In genomic region chr5:140142802-140143201, GRCh38 we compare ENCODE assay signal across 17 cellular contexts. TPM values are rescaled to one million over a fixed set of nuclear protein-coding genes. Genes with fewer than 3 reads are reported as not detected.
DNase-seq lines count a peak whose midpoint lies in the region; ATAC-seq, FAIRE-seq and TF ChIP-seq lines count a peak whose summit lies in the region.
"Had no signal": no experiment of that assay in that cellular context is flagged by ENCODE, and none has a peak within 500 bp of the region (broad histone marks: within the 10 kb centered on the region; RNA-seq: fewer than 3 reads in every experiment).

No MANE protein-coding gene starts in this region.

- H3K4me1 ChIP-seq in Peyer's patch = peaks cover 13 to 26% (median 14%) of the 10 kb centered on the region in 4 donors

- no peak overlapping the region for H3K27ac Mint-ChIP-seq in osteocyte (ENCODE audit: unreplicated experiment)
- no peak overlapping the region for H3K27ac Mint-ChIP-seq in activated CD4-positive, alpha-beta T cell treated with anti-CD3 and anti-CD28 coated beads, Interleukin-2, amount 10 ng/mL, durations not matched to agents 24 days and 14 days
- H3K27ac Mint-ChIP-seq: B cell; CD4-positive, alpha-beta T cell had no signal

- intact Hi-C loops in activated CD4-positive, alpha-beta T cell treated with anti-CD3 and anti-CD28 coated beads, Interleukin-2, amount 10 ng/mL, durations not matched to agents 24 days and 14 days (cut with micrococcal nuclease) = no loop called here

- H3K9me3 ChIP-seq in Peyer's patch = no peaks in the 10 kb centered on the region

- H3K36me3 Mint-ChIP-seq in osteocyte (ENCODE audit: unreplicated experiment) = no peaks in the 10 kb centered on the region
- no peaks in the 10 kb centered on the region for H3K36me3 Mint-ChIP-seq in activated CD4-positive, alpha-beta T cell treated with anti-CD3 and anti-CD28 coated beads, Interleukin-2, amount 10 ng/mL, durations not matched to agents 24 days and 14 days (ENCODE audit: low read depth)

- no peak for TF ChIP-seq CTCF in Peyer's patch (IDR thresholded peaks at IDR 0.05)
- TF ChIP-seq CTCF in bronchial epithelial cell (IDR thresholded peaks at IDR 0.05; ENCODE audit: insufficient read depth, low read length, severe bottlenecking) = no peak
- TF ChIP-seq CTCF in osteocyte (IDR thresholded peaks at IDR 0.05) = no peak

- no peak overlapping the region for H3K4me3 Mint-ChIP-seq in osteocyte (ENCODE audit: unreplicated experiment)
- H3K4me3 Mint-ChIP-seq in activated CD4-positive, alpha-beta T cell treated with anti-CD3 and anti-CD28 coated beads, Interleukin-2, amount 10 ng/mL, durations not matched to agents 24 days and 14 days = no peak overlapping the region
- H3K4me3 Mint-ChIP-seq: B cell; CD4-positive, alpha-beta T cell had no signal

- H3K4me3 ChIP-seq in Peyer's patch (no peak overlapping the region), bronchial epithelial cell (ENCODE audit: low read depth, low read length) (no peak overlapping the region)
- H3K4me3 ChIP-seq: GM23248 had no signal

- H3K27me3 ChIP-seq in Peyer's patch (no peaks in the 10 kb centered on the region), bronchial epithelial cell (ENCODE audit: control insufficient read depth, insufficient read depth, low read length) (no peaks in the 10 kb centered on the region)

- H3K27me3 Mint-ChIP-seq in osteocyte (ENCODE audit: unreplicated experiment) = peaks cover 18% of the 10 kb centered on the region
- H3K27me3 Mint-ChIP-seq in activated CD4-positive, alpha-beta T cell treated with anti-CD3 and anti-CD28 coated beads, Interleukin-2, amount 10 ng/mL, durations not matched to agents 24 days and 14 days = peaks cover 44% of the 10 kb centered on the region

- peak; percentile 7 for FAIRE-seq in bronchial epithelial cell (lab: Jason Lieb, UNC)
- FAIRE-seq: A204.1, H54, HTR-8/SVneo had no signal

- H3K27ac ChIP-seq in Peyer's patch = peak overlapping the region in 3 of 4 donors; percentile 13 to 82 (median 37)
- H3K27ac ChIP-seq: GM23248 had no signal

- no peak for TF ChIP-seq POLR2A in Peyer's patch (IDR thresholded peaks at IDR 0.05)

- peak; percentile 61 for ATAC-seq in left lobe of liver
- ATAC-seq: HCT116 had no signal

- peak in 2 of 3 donors; percentile 69 to 81 for DNase-seq in Peyer's patch
- DNase-seq in bronchial epithelial cell (ENCODE audit: low read depth) = no peak
- peak; percentile 65 for DNase-seq in left lobe of liver (ENCODE audit: low spot score)
- peak; percentile 30 for DNase-seq in osteocyte (ENCODE audit: extremely low spot score, unreplicated experiment)
- no peak for DNase-seq in activated CD4-positive, alpha-beta T cell treated with anti-CD3 and anti-CD28 coated beads, Interleukin-2, amount 10 ng/mL, durations not matched to agents 24 days and 14 days
- no peak for DNase-seq in SK-N-DZ (ENCODE audit: low spot score)
- no peak for DNase-seq in islet precursor cell
- DNase-seq: C1 segment of cervical spinal cord; Calu3; CD4-positive, alpha-beta T cell; DMS 273 treated with DMSO at 0.1 percent for 48 hours; GM23248 had no signal

- H3K4me1 Mint-ChIP-seq in osteocyte (ENCODE audit: unreplicated experiment) = peaks cover 12% of the 10 kb centered on the region
- H3K4me1 Mint-ChIP-seq in activated CD4-positive, alpha-beta T cell treated with anti-CD3 and anti-CD28 coated beads, Interleukin-2, amount 10 ng/mL, durations not matched to agents 24 days and 14 days = peaks cover 8% of the 10 kb centered on the region

- peaks cover 10% of the 10 kb centered on the region for H3K9me3 Mint-ChIP-seq in osteocyte (ENCODE audit: unreplicated experiment)
- no peaks in the 10 kb centered on the region for H3K9me3 Mint-ChIP-seq in activated CD4-positive, alpha-beta T cell treated with anti-CD3 and anti-CD28 coated beads, Interleukin-2, amount 10 ng/mL, durations not matched to agents 24 days and 14 days
- H3K9me3 Mint-ChIP-seq: CD4-positive, alpha-beta T cell had no signal

- H3K36me3 ChIP-seq in Peyer's patch (no peaks in the 10 kb centered on the region), bronchial epithelial cell (ENCODE audit: control insufficient read depth, insufficient read depth, low read length) (no peaks in the 10 kb centered on the region)

RNA-seq across cellular contexts. Expression of gene IGIP, which starts 17.1 kb away (rescaled TPM):
- total RNA-seq in Peyer's patch (10 to 100 TPM; 10.2 to 16.5 (median 12.4) TPM), bronchial epithelial cell (5.3 and 5.9 TPM in 2 replicates), left lobe of liver (7.0 TPM), osteocyte (4.1 and 4.3 TPM in 2 replicates)
- 2.8 TPM in 2 replicates for total RNA-seq in activated CD4-positive, alpha-beta T cell treated with anti-CD3 and anti-CD28 coated beads, Interleukin-2, amount 10 ng/mL, durations not matched to agents 24 days and 14 days
- 2.9 and 3.5 TPM in 2 replicates for polyA plus RNA-seq in SK-N-DZ (2014; cell fraction: cytosol; rRNA removed)
- 6.7 and 8.1 TPM in 2 replicates for polyA plus RNA-seq in SK-N-DZ (2014; cell fraction: nucleus; rRNA removed)

RNA-seq across cellular contexts. Expression of gene PURA, which starts 28.9 kb away (rescaled TPM):
- 10 to 100 TPM; 22.2 to 24.7 (median 22.7) TPM for total RNA-seq in Peyer's patch
- 6.6 and 12.3 TPM in 2 replicates for total RNA-seq in bronchial epithelial cell
- total RNA-seq in left lobe of liver = 12.7 TPM
- total RNA-seq in osteocyte = 11.4 and 11.5 TPM in 2 replicates
- total RNA-seq in activated CD4-positive, alpha-beta T cell treated with anti-CD3 and anti-CD28 coated beads, Interleukin-2, amount 10 ng/mL, durations not matched to agents 24 days and 14 days = 11.1 and 12.0 TPM in 2 replicates
- 3.7 and 3.9 TPM in 2 replicates for polyA plus RNA-seq in SK-N-DZ (2014; cell fraction: cytosol; rRNA removed)
- 2.8 and 4.6 TPM in 2 replicates for polyA plus RNA-seq in SK-N-DZ (2014; cell fraction: nucleus; rRNA removed)

RNA-seq across cellular contexts. Expression of gene CYSTM1, which starts 32.2 kb away (rescaled TPM):
- 100 to 1,000 TPM in 3 of 4 donors, 10 to 100 TPM in 1; 60.2 to 185 (median 140) TPM for total RNA-seq in Peyer's patch
- total RNA-seq in bronchial epithelial cell = 22.4 and 25.5 TPM in 2 replicates
- total RNA-seq in left lobe of liver = 24.6 TPM
- total RNA-seq in osteocyte = 26.7 and 29.8 TPM in 2 replicates
- total RNA-seq in activated CD4-positive, alpha-beta T cell treated with anti-CD3 and anti-CD28 coated beads, Interleukin-2, amount 10 ng/mL, durations not matched to agents 24 days and 14 days = 17.2 and 17.3 TPM in 2 replicates
- 14.0 and 24.5 TPM in 2 replicates for polyA plus RNA-seq in SK-N-DZ (2014; cell fraction: cytosol; rRNA removed)
- polyA plus RNA-seq in SK-N-DZ (2014; cell fraction: nucleus; rRNA removed) = 9.5 and 9.9 TPM in 2 replicates

Comparison
In these comparisons a context has a peak if more than half of its experiments do, and no peak if none do; other contexts are left out.
1. DNase-seq: peak in Peyer's patch (2 of 3), left lobe of liver (single experiment) and osteocyte (single experiment); none in bronchial epithelial cell (single experiment), activated CD4-positive, alpha-beta T cell treated with anti-CD3 and anti-CD28 coated beads, Interleukin-2, amount 10 ng/mL, durations not matched to agents 24 days and 14 days (single experiment), SK-N-DZ (single experiment) and islet precursor cell (single experiment).